In the genomic region with DNA sequence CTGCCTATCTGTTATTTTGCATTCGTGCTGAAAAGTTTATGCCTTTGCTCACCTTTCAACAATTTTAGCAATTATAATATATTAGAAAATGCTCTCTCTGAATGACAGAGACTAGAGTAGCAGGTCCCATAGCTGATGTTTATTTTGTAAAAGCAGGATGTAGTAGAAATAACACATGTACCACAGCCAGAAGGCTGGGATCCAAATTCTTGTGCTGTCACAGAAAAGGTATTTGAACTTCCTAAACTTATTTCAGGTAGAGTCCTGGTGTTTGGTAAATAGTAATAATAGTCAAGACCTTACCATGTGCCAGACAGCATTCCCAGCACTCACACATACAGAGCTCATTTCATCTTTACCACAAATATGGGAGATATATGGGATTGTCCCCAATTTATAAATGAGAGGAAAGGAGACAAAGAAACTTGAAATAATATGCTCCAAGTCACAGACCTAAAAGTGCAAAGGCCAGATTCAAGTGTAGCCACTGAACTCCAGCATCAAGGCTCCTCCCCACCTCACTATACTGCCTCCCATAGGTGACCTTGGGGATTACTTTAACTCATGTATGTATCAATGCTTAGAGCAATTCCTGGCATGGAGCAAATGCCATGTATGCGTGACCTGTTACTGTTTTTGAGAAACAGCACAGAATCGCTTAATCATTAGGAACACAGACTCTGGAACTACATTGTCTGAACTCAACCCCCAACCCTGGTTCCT, we compare ENCODE assay signal across 1 cellular context.
TF ChIP-seq lines count a peak whose summit lies in the region.

No MANE protein-coding gene starts in this region.

TF ChIP-seq in HCT116, 20 proteins besides CTCF, POLR2A, EP300 and RAD21 (continued from another document):
- TF ChIP-seq ELF1 (IDR thresholded peaks at IDR 0.05; ENCODE audit: borderline replicate concordance, low read depth) (no peak), SRF (IDR thresholded peaks at IDR 0.05; ENCODE audit: low read depth) (no peak), CBX3 (IDR thresholded peaks at IDR 0.05; ENCODE audit: low read depth) (no peak), SP1 (IDR thresholded peaks at IDR 0.05; ENCODE audit: low read depth) (no peak), POLR2AphosphoS5 (IDR thresholded peaks at IDR 0.05; ENCODE audit: low read depth, low read length) (no peak)
- TF ChIP-seq, protein P1, sequence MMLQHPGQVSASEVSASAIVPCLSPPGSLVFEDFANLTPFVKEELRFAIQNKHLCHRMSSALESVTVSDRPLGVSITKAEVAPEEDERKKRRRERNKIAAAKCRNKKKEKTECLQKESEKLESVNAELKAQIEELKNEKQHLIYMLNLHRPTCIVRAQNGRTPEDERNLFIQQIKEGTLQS (IDR thresholded peaks at IDR 0.05), result no peak
TF ChIP-seq in HCT116: peak in this region for 0.
